1 cellular context compared by ENCODE assay signal in genomic region chr7:138943061-138943460, GRCh38.
TF ChIP-seq lines count a peak whose summit lies in the region.

No MANE protein-coding gene starts in this region.

TF ChIP-seq in WTC11, 78 proteins besides CTCF, POLR2A, EP300 and RAD21 (continued from another document):
- TF ChIP-seq HMGXB4 (CRISPR knock-in tag; IDR thresholded peaks at IDR 0.05) (no peak), ZNF138 (CRISPR knock-in tag; conservative IDR thresholded peaks at IDR 0.05) (no peak), NR3C1 (CRISPR knock-in tag; conservative IDR thresholded peaks at IDR 0.05; ENCODE audit: low read depth) (no peak), ZNF281 (CRISPR knock-in tag; IDR thresholded peaks at IDR 0.05) (no peak), HMGA2 (CRISPR knock-in tag; IDR thresholded peaks at IDR 0.05) (no peak), AFF4 (CRISPR knock-in tag; IDR thresholded peaks at IDR 0.05; ENCODE audit: borderline replicate concordance) (no peak), KAT7 (CRISPR knock-in tag; IDR thresholded peaks at IDR 0.05; ENCODE audit: borderline replicate concordance) (no peak), ZNF671 (CRISPR knock-in tag; IDR thresholded peaks at IDR 0.05) (no peak)
- TF ChIP-seq, protein P1, sequence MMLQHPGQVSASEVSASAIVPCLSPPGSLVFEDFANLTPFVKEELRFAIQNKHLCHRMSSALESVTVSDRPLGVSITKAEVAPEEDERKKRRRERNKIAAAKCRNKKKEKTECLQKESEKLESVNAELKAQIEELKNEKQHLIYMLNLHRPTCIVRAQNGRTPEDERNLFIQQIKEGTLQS (CRISPR knock-in tag; conservative IDR thresholded peaks at IDR 0.05), result no peak
- TF ChIP-seq, protein P2, sequence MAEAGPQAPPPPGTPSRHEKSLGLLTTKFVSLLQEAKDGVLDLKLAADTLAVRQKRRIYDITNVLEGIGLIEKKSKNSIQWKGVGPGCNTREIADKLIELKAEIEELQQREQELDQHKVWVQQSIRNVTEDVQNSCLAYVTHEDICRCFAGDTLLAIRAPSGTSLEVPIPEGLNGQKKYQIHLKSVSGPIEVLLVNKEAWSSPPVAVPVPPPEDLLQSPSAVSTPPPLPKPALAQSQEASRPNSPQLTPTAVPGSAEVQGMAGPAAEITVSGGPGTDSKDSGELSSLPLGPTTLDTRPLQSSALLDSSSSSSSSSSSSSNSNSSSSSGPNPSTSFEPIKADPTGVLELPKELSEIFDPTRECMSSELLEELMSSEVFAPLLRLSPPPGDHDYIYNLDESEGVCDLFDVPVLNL (CRISPR knock-in tag; IDR thresholded peaks at IDR 0.05; ENCODE audit: borderline replicate concordance, low read depth), result no peak
